8 cellular contexts compared by ENCODE assay signal in the genomic region with DNA sequence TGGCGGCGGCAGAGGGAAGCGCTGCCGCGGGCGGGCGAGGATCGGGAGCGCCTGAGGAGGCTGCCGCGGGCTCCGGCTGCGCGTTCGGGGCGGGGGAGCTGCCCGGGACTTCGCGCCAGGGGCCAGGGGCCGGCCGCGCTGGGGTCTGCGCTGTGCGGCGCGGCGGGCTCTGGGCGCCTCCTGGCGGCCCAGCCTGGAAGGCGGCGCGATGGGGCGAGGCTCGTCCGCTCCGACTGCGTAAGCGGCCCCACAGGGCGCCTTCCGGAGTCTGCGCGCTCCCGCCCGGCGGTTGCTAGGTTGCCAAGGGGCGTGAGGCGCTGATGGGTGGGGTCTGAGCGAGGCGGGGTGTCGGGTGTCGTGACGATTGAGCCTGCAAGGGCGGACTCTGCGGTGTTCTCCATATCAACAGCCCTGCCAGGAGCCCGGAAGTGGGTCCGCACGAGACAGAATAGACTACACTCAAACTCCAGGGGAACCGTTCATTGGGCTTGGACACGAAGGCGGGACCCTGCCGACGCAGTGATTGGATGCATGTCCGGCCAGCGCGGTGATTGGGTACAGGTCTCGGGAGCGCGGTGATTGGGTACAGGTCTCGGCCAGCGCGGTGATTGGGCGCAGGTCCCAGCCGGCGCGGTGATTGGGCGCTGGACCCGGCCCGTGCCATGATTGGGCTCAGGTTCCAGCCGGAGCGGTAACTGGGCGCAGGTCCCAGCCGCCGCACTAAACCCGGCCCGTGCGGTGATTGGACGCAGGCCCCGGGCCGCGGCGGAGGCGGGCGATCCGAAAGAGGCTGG. TPM values are rescaled to one million over a fixed set of nuclear protein-coding genes. Genes with fewer than 3 reads are reported as not detected.
DNase-seq lines count a peak whose midpoint lies in the region; ATAC-seq and TF ChIP-seq lines count a peak whose summit lies in the region.

A gene with protein sequence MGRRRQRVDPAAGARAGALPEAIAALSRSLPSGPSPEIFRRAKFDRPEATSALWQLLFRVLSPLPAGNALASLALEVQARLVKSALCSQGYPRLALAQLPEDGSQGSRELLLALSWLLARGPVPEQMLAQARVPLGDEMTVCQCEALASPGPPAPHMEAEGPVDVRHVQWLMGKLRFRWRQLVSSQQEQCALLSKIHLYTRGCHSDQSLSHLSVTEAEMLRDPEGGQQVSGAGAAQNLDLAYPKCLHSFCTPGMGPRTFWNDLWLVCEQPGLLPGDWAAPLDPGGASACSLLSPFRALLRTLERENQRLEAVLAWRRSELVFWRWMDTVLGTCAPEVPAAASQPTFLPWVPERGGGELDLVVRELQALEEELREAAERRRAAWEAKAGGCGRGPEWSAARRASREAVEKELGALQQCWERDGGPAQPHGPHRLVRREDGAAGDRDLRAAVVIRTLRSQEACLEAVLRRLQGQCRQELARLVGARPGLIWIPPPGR (plus strand): TSS at position 675 of the 794 bp plus-strand sequence. CDS start 130 bp downstream, outside the sequence.

- TF ChIP-seq CTCF in GM12873 (IDR thresholded peaks at IDR 0.05; ENCODE audit: insufficient read depth, low read depth, low read length, missing control alignments) = peak; percentile 76
- peak; percentile 67 for TF ChIP-seq CTCF in SU-DHL-6 (IDR thresholded peaks at IDR 0.05; ENCODE audit: insufficient read depth, low read length, poor library complexity, severe bottlenecking)
- peak; percentile 75 for TF ChIP-seq CTCF in glutamatergic neuron (IDR thresholded peaks at IDR 0.05; ENCODE audit: partially characterized antibody, unreplicated experiment)
- peak; percentile 62 for TF ChIP-seq CTCF in osteoblast (IDR thresholded peaks at IDR 0.05; ENCODE audit: extremely low read depth, low read depth, low read length)

- H3K4me1 Mint-ChIP-seq in activated naive CD8-positive, alpha-beta T cell treated with anti-CD3 and anti-CD28 coated beads, Interleukin-2, amount 10 ng/mL, durations not matched to agents 7 days and 5 days = peaks cover 15% of the 10 kb centered on the region
- H3K4me1 Mint-ChIP-seq in glutamatergic neuron (ENCODE audit: low read depth, unreplicated experiment) = peaks cover 2% of the 10 kb centered on the region

- no peaks in the 10 kb centered on the region for H4K20me1 ChIP-seq in SU-DHL-6 (ENCODE audit: low read depth, low read length)
- H4K20me1 ChIP-seq in osteoblast (ENCODE audit: insufficient read depth, low read length) = peaks cover 2% of the 10 kb centered on the region

- WGBS in thymus = under 1% methylated on average over 94 of the region's 94 CpGs

- H3K9me3 ChIP-seq in SU-DHL-6 (ENCODE audit: insufficient read depth, low read length) = no peaks in the 10 kb centered on the region
- no peaks in the 10 kb centered on the region for H3K9me3 ChIP-seq in osteoblast (ENCODE audit: low read depth, low read length)
- H3K9me3 ChIP-seq in thymus (ENCODE audit: control insufficient read depth) = no peaks in the 10 kb centered on the region

- ATAC-seq in HG02759 (IDR thresholded peaks at IDR 0.05; ENCODE audit: unreplicated experiment) = peak; percentile 73
- ATAC-seq in activated naive CD8-positive, alpha-beta T cell treated with anti-CD3 and anti-CD28 coated beads, Interleukin-2, amount 10 ng/mL, durations not matched to agents 7 days and 5 days (ENCODE audit: low read depth) = peak; percentile 78

- no peaks in the 10 kb centered on the region for H3K27me3 Mint-ChIP-seq in activated naive CD8-positive, alpha-beta T cell treated with anti-CD3 and anti-CD28 coated beads, Interleukin-2, amount 10 ng/mL, durations not matched to agents 7 days and 5 days
- peaks cover 16% of the 10 kb centered on the region for H3K27me3 Mint-ChIP-seq in glutamatergic neuron (ENCODE audit: unreplicated experiment)

- no peaks in the 10 kb centered on the region for H3K27me3 ChIP-seq in SU-DHL-6 (ENCODE audit: low read length)
- peaks cover 22% of the 10 kb centered on the region for H3K27me3 ChIP-seq in osteoblast (ENCODE audit: insufficient read depth, low read length)
- peaks cover 15% of the 10 kb centered on the region for H3K27me3 ChIP-seq in thymus (ENCODE audit: control insufficient read depth, insufficient read depth)

- H3K9me2 ChIP-seq in SU-DHL-6 (replicated peaks; ENCODE audit: insufficient read depth, low read length) = no peaks in the 10 kb centered on the region

- POLR2A ChIA-PET in activated naive CD8-positive, alpha-beta T cell treated with anti-CD3 and anti-CD28 coated beads, Interleukin-2, amount 10 ng/mL, durations not matched to agents 7 days and 5 days (lab: Charles Lee) = interaction anchor here (0.7 to 5.7 kb wide), 13 partner anchors 9 to 470 kb away, joined by 3 to 118 read pairs (median 5); a partner anchor contains a TSS

- peak within 1 kb of the TSS; percentile 84 for H3K4me2 ChIP-seq in SU-DHL-6 (ENCODE audit: low read depth, low read length, poor library complexity, severe bottlenecking)
- peak within 1 kb of the TSS; percentile 89 for H3K4me2 ChIP-seq in osteoblast (ENCODE audit: insufficient read depth, low read length)

- H3K4me3 Mint-ChIP-seq in activated naive CD8-positive, alpha-beta T cell treated with anti-CD3 and anti-CD28 coated beads, Interleukin-2, amount 10 ng/mL, durations not matched to agents 7 days and 5 days = peak within 1 kb of the TSS; percentile 87
- H3K4me3 Mint-ChIP-seq in glutamatergic neuron (ENCODE audit: unreplicated experiment) = peak within 1 kb of the TSS; percentile 86

- peaks cover 5% of the 10 kb centered on the region; the same call in 1 of the 2 replicates for H3F3A ChIP-seq in SU-DHL-6 (ENCODE audit: insufficient read depth)

- H3K4me1 ChIP-seq in osteoblast (ENCODE audit: insufficient read depth, low read length) = peaks cover 3% of the 10 kb centered on the region
- peaks cover 21% of the 10 kb centered on the region for H3K4me1 ChIP-seq in thymus (ENCODE audit: control insufficient read depth, insufficient read depth, low read length)

- DNase-seq in NCI-H128 (lab: John Stamatoyannopoulos, UW; ENCODE audit: unreplicated experiment) (peak; percentile 100), glutamatergic neuron (peak; percentile 97), osteoblast (ENCODE audit: insufficient read length, low spot score, missing footprints) (peak; percentile 100)
- peak; percentile 98 for DNase-seq in activated naive CD8-positive, alpha-beta T cell treated with anti-CD3 and anti-CD28 coated beads, Interleukin-2, amount 10 ng/mL, durations not matched to agents 7 days and 5 days

- H3K27ac ChIP-seq in SU-DHL-6 (ENCODE audit: low read depth, low read length) (peak within 1 kb of the TSS; percentile 81), osteoblast (ENCODE audit: low read depth, low read length) (peak within 1 kb of the TSS; percentile 65), thymus (ENCODE audit: low read depth) (peak within 1 kb of the TSS; percentile 96)

- peak within 1 kb of the TSS; percentile 93 for H3K27ac Mint-ChIP-seq in activated naive CD8-positive, alpha-beta T cell treated with anti-CD3 and anti-CD28 coated beads, Interleukin-2, amount 10 ng/mL, durations not matched to agents 7 days and 5 days
- peak within 1 kb of the TSS; percentile 86 for H3K27ac Mint-ChIP-seq in glutamatergic neuron (ENCODE audit: unreplicated experiment)

- no peaks in the 10 kb centered on the region for H3K36me3 Mint-ChIP-seq in activated naive CD8-positive, alpha-beta T cell treated with anti-CD3 and anti-CD28 coated beads, Interleukin-2, amount 10 ng/mL, durations not matched to agents 7 days and 5 days
- no peaks in the 10 kb centered on the region for H3K36me3 Mint-ChIP-seq in glutamatergic neuron (ENCODE audit: unreplicated experiment)

- H3K79me2 ChIP-seq in SU-DHL-6 (ENCODE audit: insufficient read depth, low read length) (no peaks in the 10 kb centered on the region), osteoblast (ENCODE audit: insufficient read depth, low read length) (no peaks in the 10 kb centered on the region)

- H3K9me3 Mint-ChIP-seq in activated naive CD8-positive, alpha-beta T cell treated with anti-CD3 and anti-CD28 coated beads, Interleukin-2, amount 10 ng/mL, durations not matched to agents 7 days and 5 days = no peaks in the 10 kb centered on the region
- H3K9me3 Mint-ChIP-seq in glutamatergic neuron (ENCODE audit: unreplicated experiment) = peaks cover 5% of the 10 kb centered on the region

- H2AFZ ChIP-seq in SU-DHL-6 (ENCODE audit: low read depth, low read length, severe bottlenecking) (peak within 1 kb of the TSS; percentile 84), osteoblast (ENCODE audit: low read length) (peak within 1 kb of the TSS; percentile 87)

- H3K9ac ChIP-seq in SU-DHL-6 (ENCODE audit: low read length) = peak within 1 kb of the TSS; percentile 91

- peak within 1 kb of the TSS; percentile 92 for H3K4me3 ChIP-seq in SU-DHL-6 (ENCODE audit: insufficient read depth, low read length, poor library complexity, severe bottlenecking)
- H3K4me3 ChIP-seq in osteoblast (ENCODE audit: insufficient read depth, low read length) = peak within 1 kb of the TSS; percentile 77
- peak within 1 kb of the TSS; percentile 65 for H3K4me3 ChIP-seq in thymus (ENCODE audit: low read length)

- no peaks in the 10 kb centered on the region for H3K36me3 ChIP-seq in SU-DHL-6 (ENCODE audit: low read length)
- H3K36me3 ChIP-seq in osteoblast (ENCODE audit: insufficient read depth, low read length) = no peaks in the 10 kb centered on the region
- H3K36me3 ChIP-seq in thymus (ENCODE audit: control insufficient read depth, insufficient read depth) = peaks cover 17% of the 10 kb centered on the region

RNA-seq across cellular contexts. Expression of the gene that starts here (rescaled TPM):
- total RNA-seq in activated naive CD8-positive, alpha-beta T cell treated with anti-CD3 and anti-CD28 coated beads, Interleukin-2, amount 10 ng/mL, durations not matched to agents 7 days and 5 days = 10 to 100 TPM; 43.3 to 47.6 TPM
- total RNA-seq in glutamatergic neuron (ENCODE audit: unreplicated experiment) (13.8 TPM), osteoblast (3.2 and 5.1 TPM in 2 replicates)
- polyA plus RNA-seq in thymus = 23.3 TPM

Comparison
In these comparisons a context has a peak if more than half of its experiments do, and no peak if none do; other contexts are left out.
1. Peak in every context shown above with its lines: DNase-seq, ATAC-seq, H3K4me3 ChIP-seq and H3K27ac ChIP-seq.